ENCODE assay signal across 8 cellular contexts in genomic region chr5:159262859-159263568, GRCh38. TPM values are rescaled to one million over a fixed set of nuclear protein-coding genes. Genes with fewer than 3 reads are reported as not detected.
DNase-seq lines count a peak whose midpoint lies in the region; ATAC-seq, FAIRE-seq and TF ChIP-seq lines count a peak whose summit lies in the region.

Gene UBLCP1 (plus strand): TSS chr5:159263290. CDS start chr5:159268916, 5,626 bp downstream.

- peaks cover 3% of the 10 kb centered on the region for H4K20me1 ChIP-seq in astrocyte (ENCODE audit: insufficient read depth, low read length)

- H3K36me3 ChIP-seq in astrocyte (ENCODE audit: insufficient read depth, low read length) (no peaks in the 10 kb centered on the region), aorta (ENCODE audit: control insufficient read depth in 1 of 2, insufficient read depth in 2 of 2, low read length in 1 of 2) (no peaks in the 10 kb centered on the region)

- peak within 1 kb of the TSS; percentile 98 for H2AFZ ChIP-seq in astrocyte (ENCODE audit: low read depth, low read length)

- H3K4me3 ChIP-seq in astrocyte (ENCODE audit: insufficient read depth, low read depth, low read length) = peak within 1 kb of the TSS; percentile 93
- H3K4me3 ChIP-seq in aorta (ENCODE audit: low read length in 2 of 2) = peak within 1 kb of the TSS; percentile 63 to 92

- peak; percentile 77 for DNase-seq in NCI-H2029 treated with DMSO at 0.1 percent for 48 hours (lab: John Stamatoyannopoulos, UW)
- peak; percentile 63 for DNase-seq in T-helper 22 cell (ENCODE audit: low read depth)
- peak; percentile 64 for DNase-seq in astrocyte (ENCODE audit: low read depth)
- DNase-seq in hepatic stellate cell (ENCODE audit: low spot score) = peak; percentile 80
- DNase-seq in renal cortical epithelial cell (ENCODE audit: low read depth) = peak; percentile 70
- DNase-seq in aorta = peak; percentile 83 to 92

- WGBS in aorta, 2 donors = 0 to 1% methylated on average over 54 of the region's 54 CpGs

- peak within 1 kb of the TSS; percentile 99 for H3K27ac Mint-ChIP-seq in astrocyte (ENCODE audit: unreplicated experiment)

- no peak for TF ChIP-seq CTCF in astrocyte (IDR thresholded peaks at IDR 0.05; ENCODE audit: insufficient read depth, low read depth, low read length)

- H3K27ac ChIP-seq in astrocyte (ENCODE audit: low read depth, low read length) (peak within 1 kb of the TSS; percentile 97), aorta (ENCODE audit: low read depth in 1 of 2, low read length in 2 of 2) (peak within 1 kb of the TSS; percentile 8 to 76)

- no peaks in the 10 kb centered on the region for H3K9me3 ChIP-seq in astrocyte (ENCODE audit: insufficient read depth, low read depth, low read length)
- H3K9me3 ChIP-seq in aorta (ENCODE audit: control insufficient read depth, low read length) = no peaks in the 10 kb centered on the region

- peak; percentile 17 for FAIRE-seq in astrocyte (lab: Jason Lieb, UNC)

- peaks cover 53% of the 10 kb centered on the region for H3K79me2 ChIP-seq in astrocyte (ENCODE audit: insufficient read depth, low read length)

- H3K9me3 Mint-ChIP-seq in astrocyte (ENCODE audit: unreplicated experiment) = peaks cover 2% of the 10 kb centered on the region

- H3K27me3 Mint-ChIP-seq in astrocyte (ENCODE audit: low read depth, unreplicated experiment) = no peaks in the 10 kb centered on the region

- H3K27me3 ChIP-seq in astrocyte (ENCODE audit: insufficient read depth, low read length) (no peaks in the 10 kb centered on the region), aorta (ENCODE audit: control insufficient read depth in 1 of 2, insufficient read depth in 2 of 2, low read length in 1 of 2) (no peaks in the 10 kb centered on the region)

- H3K9ac ChIP-seq in astrocyte (ENCODE audit: low read length) = peak within 1 kb of the TSS; percentile 93

- H3K4me1 ChIP-seq in astrocyte (ENCODE audit: insufficient read depth, low read length) (peaks cover 13% of the 10 kb centered on the region), aorta (ENCODE audit: control insufficient read depth in 1 of 2, insufficient read depth in 2 of 2, low read length in 2 of 2) (peaks cover 0 to 1% of the 10 kb centered on the region in 2 donors)

- peaks cover 5% of the 10 kb centered on the region for H3K36me3 Mint-ChIP-seq in astrocyte (ENCODE audit: low read depth, unreplicated experiment)

- H3K4me2 ChIP-seq in astrocyte (ENCODE audit: low read length) = peak within 1 kb of the TSS; percentile 90

- ATAC-seq in GM18511 (IDR thresholded peaks at IDR 0.05; ENCODE audit: unreplicated experiment) (peak; percentile 95), HG02973 (IDR thresholded peaks at IDR 0.05; ENCODE audit: unreplicated experiment) (peak; percentile 82), aorta (ENCODE audit: low FRiP score) (peak; percentile 92)

- H3K4me3 Mint-ChIP-seq in astrocyte (ENCODE audit: unreplicated experiment) = peak within 1 kb of the TSS; percentile 99

- H3K4me1 Mint-ChIP-seq in astrocyte (ENCODE audit: low read depth, unreplicated experiment) = peaks cover 6% of the 10 kb centered on the region

- intact Hi-C loops in aorta (cut with DNase I) = loop anchor here (5.0 kb wide), 2 partner anchors 56 to 106 kb away; partner anchors contain the start of gene RNF145 (in 2 of the 2)

RNA-seq across cellular contexts. Expression of gene UBLCP1, which starts in this region (rescaled TPM):
- total RNA-seq in astrocyte (29.9 and 31.3 TPM in 2 replicates), renal cortical epithelial cell (22.2 and 25.3 TPM in 2 replicates), aorta (10 to 100 TPM; 20.0 to 23.5 TPM)
- polyA plus RNA-seq in aorta = 10 to 100 TPM; 17.9 to 22.2 TPM

Comparison
In these comparisons a context has a peak if more than half of its experiments do, and no peak if none do; other contexts are left out.
1. Peak in every context shown above with its lines: DNase-seq, ATAC-seq, H3K4me3 ChIP-seq and H3K27ac ChIP-seq.